9 cellular contexts compared by ENCODE assay signal in the genomic region with DNA sequence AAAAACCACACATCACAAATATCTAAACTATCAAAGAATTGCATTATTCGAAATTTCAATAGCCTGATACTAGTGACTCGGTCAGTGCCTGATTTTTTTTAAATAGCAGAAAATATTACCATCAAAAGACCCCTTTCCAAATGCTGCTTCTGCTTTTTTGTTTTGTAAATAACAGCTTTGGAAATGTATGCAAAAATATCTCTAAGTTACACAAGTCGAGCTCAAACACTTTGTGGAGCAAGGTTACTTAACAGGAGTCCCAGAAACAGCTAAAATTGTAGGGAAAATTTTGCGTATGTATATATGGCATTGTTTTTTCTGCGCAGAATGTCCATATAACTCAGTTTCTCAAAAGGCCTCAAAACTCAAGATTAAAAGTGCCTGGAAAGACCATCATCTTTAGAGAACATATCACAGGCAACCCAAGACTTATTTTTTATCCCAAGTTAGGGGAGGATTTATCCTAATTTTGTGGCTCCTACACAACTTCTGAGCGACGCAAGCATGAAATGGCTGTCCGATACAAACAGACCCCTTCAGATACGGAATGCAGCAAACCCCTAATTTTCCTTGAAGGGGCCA. TPM values are rescaled to one million over a fixed set of nuclear protein-coding genes. Genes with fewer than 3 reads are reported as not detected.
DNase-seq lines count a peak whose midpoint lies in the region; ATAC-seq and TF ChIP-seq lines count a peak whose summit lies in the region.
"Had no signal": no experiment of that assay in that cellular context is flagged by ENCODE, and none has a peak within 500 bp of the region (broad histone marks: within the 10 kb centered on the region; RNA-seq: fewer than 3 reads in every experiment).

No MANE protein-coding gene starts in this region.

- H3K9me3 Mint-ChIP-seq in activated CD8-positive, alpha-beta T cell treated with anti-CD3 and anti-CD28 coated beads for 36 hours = no peaks in the 10 kb centered on the region
- H3K9me3 Mint-ChIP-seq in stimulated activated naive CD8-positive, alpha-beta T cell treated with anti-CD3 and anti-CD28 coated beads, Interleukin-15, amount 100 ng/mL, for 72 hours = no peaks in the 10 kb centered on the region

- no peaks in the 10 kb centered on the region for H3K27me3 Mint-ChIP-seq in activated CD8-positive, alpha-beta T cell treated with anti-CD3 and anti-CD28 coated beads for 36 hours
- no peaks in the 10 kb centered on the region for H3K27me3 Mint-ChIP-seq in stimulated activated naive CD8-positive, alpha-beta T cell treated with anti-CD3 and anti-CD28 coated beads, Interleukin-15, amount 100 ng/mL, for 72 hours

- DNase-seq in DMS53 (lab: John Stamatoyannopoulos, UW) (peak; percentile 16), DMS53 treated with DMSO at 0.1 percent for 48 hours (lab: John Stamatoyannopoulos, UW; ENCODE audit: unreplicated experiment) (no peak), epidermal melanocyte (ENCODE audit: insufficient read length, low spot score) (no peak), NCI-H82 (lab: John Stamatoyannopoulos, UW) (no peak), occipital lobe (lab: John Stamatoyannopoulos, UW) (no peak)
- no peak for DNase-seq in activated CD8-positive, alpha-beta T cell treated with anti-CD3 and anti-CD28 coated beads for 36 hours
- no peak for DNase-seq in stimulated activated naive CD8-positive, alpha-beta T cell treated with anti-CD3 and anti-CD28 coated beads, Interleukin-15, amount 100 ng/mL, for 72 hours
- DNase-seq: NCI-H446 treated with DMSO at 0.1 percent for 48 hours had no signal

- POLR2A ChIA-PET in activated CD8-positive, alpha-beta T cell treated with anti-CD3 and anti-CD28 coated beads for 36 hours (lab: Charles Lee) = interaction anchor here (1.0 to 2.0 kb wide), 5 partner anchors 10 to 62 kb away, joined by 3 to 10 read pairs (median 6); no protein-coding TSS in a partner anchor

- peak overlapping the region; percentile 85 for H3K27ac Mint-ChIP-seq in activated CD8-positive, alpha-beta T cell treated with anti-CD3 and anti-CD28 coated beads for 36 hours
- peak overlapping the region; percentile 27 to 97 for H3K27ac Mint-ChIP-seq in stimulated activated naive CD8-positive, alpha-beta T cell treated with anti-CD3 and anti-CD28 coated beads, Interleukin-15, amount 100 ng/mL, for 72 hours

- no peaks in the 10 kb centered on the region for H3K9me3 ChIP-seq in iPS-18c (ENCODE audit: control insufficient read depth, insufficient read depth, low read length)

- intact Hi-C loops in activated CD8-positive, alpha-beta T cell treated with anti-CD3 and anti-CD28 coated beads for 36 hours (cut with micrococcal nuclease) = no loop called here

- no peak for ATAC-seq in activated CD8-positive, alpha-beta T cell treated with anti-CD3 and anti-CD28 coated beads for 36 hours
- ATAC-seq in stimulated activated naive CD8-positive, alpha-beta T cell treated with anti-CD3 and anti-CD28 coated beads, Interleukin-15, amount 100 ng/mL, for 72 hours = no peak

- peak overlapping the region; percentile 88 for H3K4me3 ChIP-seq in iPS-18c (ENCODE audit: insufficient read depth, low read depth, low read length)

- peak overlapping the region; percentile 87 for H3K4me3 Mint-ChIP-seq in activated CD8-positive, alpha-beta T cell treated with anti-CD3 and anti-CD28 coated beads for 36 hours
- H3K4me3 Mint-ChIP-seq in stimulated activated naive CD8-positive, alpha-beta T cell treated with anti-CD3 and anti-CD28 coated beads, Interleukin-15, amount 100 ng/mL, for 72 hours = peak overlapping the region; percentile 89 to 97

- H3K36me3 Mint-ChIP-seq in activated CD8-positive, alpha-beta T cell treated with anti-CD3 and anti-CD28 coated beads for 36 hours (ENCODE audit: low read depth) = peaks cover 35% of the 10 kb centered on the region

- no peak for TF ChIP-seq CTCF in activated CD8-positive, alpha-beta T cell treated with anti-CD3 and anti-CD28 coated beads for 36 hours (IDR thresholded peaks at IDR 0.05)

- CTCF ChIA-PET in activated CD8-positive, alpha-beta T cell treated with anti-CD3 and anti-CD28 coated beads for 36 hours (lab: Charles Lee) = interaction anchor here (0.8 to 1.6 kb wide), 6 partner anchors 15 to 151 kb away, joined by 3 to 9 read pairs (median 4); no protein-coding TSS in a partner anchor

- peaks cover 51% of the 10 kb centered on the region for H3K4me1 Mint-ChIP-seq in activated CD8-positive, alpha-beta T cell treated with anti-CD3 and anti-CD28 coated beads for 36 hours (ENCODE audit: low read depth)
- H3K4me1 Mint-ChIP-seq in stimulated activated naive CD8-positive, alpha-beta T cell treated with anti-CD3 and anti-CD28 coated beads, Interleukin-15, amount 100 ng/mL, for 72 hours = peaks cover 50% of the 10 kb centered on the region

RNA-seq across cellular contexts. Expression of a gene that starts 1.4 kb away (rescaled TPM):
- 10 to 100 TPM; 39.6 to 40.3 TPM for total RNA-seq in activated CD8-positive, alpha-beta T cell treated with anti-CD3 and anti-CD28 coated beads for 36 hours
- 59.1 TPM for total RNA-seq in occipital lobe
